In genomic region chr3:134326760-134327593, GRCh38 we compare ENCODE assay signal across 10 cellular contexts. TPM values are rescaled to one million over a fixed set of nuclear protein-coding genes. Genes with fewer than 3 reads are reported as not detected.
DNase-seq lines count a peak whose midpoint lies in the region; ATAC-seq and TF ChIP-seq lines count a peak whose summit lies in the region.
"Had no signal": no experiment of that assay in that cellular context is flagged by ENCODE, and none has a peak within 500 bp of the region (broad histone marks: within the 10 kb centered on the region; RNA-seq: fewer than 3 reads in every experiment).

No MANE protein-coding gene starts in this region.

- no peak for TF ChIP-seq POLR2A in esophagus squamous epithelium (IDR thresholded peaks at IDR 0.05)

- in situ Hi-C loops in Panc1 (cut with HindIII; ENCODE audit: low pct_unique_long_range_greater_than_20kb, low sequenced_read_pairs), result no loop called here

- H3K4me1 Mint-ChIP-seq in stimulated activated naive B cell treated with anti-CD40 and anti-IgM and Interleukin-4, amounts not matched to agents 10 μg/mL and 1 μg/mL and 100 μg/mL, for 72 hours, result no peaks in the 10 kb centered on the region
- H3K4me1 Mint-ChIP-seq: activated CD8-positive, alpha-beta memory T cell treated with anti-CD3 and anti-CD28 coated beads, Interleukin-2, amount 10 ng/mL, durations not matched to agents 7 days and 5 days had no signal

- H3K4me1 ChIP-seq in Panc1 (ENCODE audit: control insufficient read depth, insufficient read depth, low read length) (peaks cover 71% of the 10 kb centered on the region), esophagus squamous epithelium (peaks cover 48 to 63% (median 51%) of the 10 kb centered on the region in 3 donors)

- BruUV-seq in Panc1 (replicated peaks; lab: Mats Ljungman, UMichigan), result no TSS peak

- no peaks in the 10 kb centered on the region for H3K9me3 ChIP-seq in Panc1 (ENCODE audit: control insufficient read depth, insufficient read depth, low read depth, low read length)
- no peaks in the 10 kb centered on the region for H3K9me3 ChIP-seq in esophagus squamous epithelium

- peak; percentile 99 for DNase-seq in AG09309 (ENCODE audit: low read depth)
- DNase-seq in Panc1 (ENCODE audit: low read depth, low spot score), result no peak
- no peak for DNase-seq in esophagus squamous epithelium (lab: John Stamatoyannopoulos, UW)
- peak; percentile 96 for DNase-seq in myocyte (ENCODE audit: low read depth)
- DNase-seq in stimulated activated naive B cell treated with anti-CD40 and anti-IgM and Interleukin-4, amounts not matched to agents 10 μg/mL and 1 μg/mL and 100 μg/mL, for 72 hours, result no peak
- no peak for DNase-seq in effector CD4-positive, alpha-beta T cell
- DNase-seq: activated CD8-positive, alpha-beta memory T cell treated with anti-CD3 and anti-CD28 coated beads, Interleukin-2, amount 10 ng/mL, durations not matched to agents 7 days and 5 days had no signal

- H3K9me3 Mint-ChIP-seq in stimulated activated naive B cell treated with anti-CD40 and anti-IgM and Interleukin-4, amounts not matched to agents 10 μg/mL and 1 μg/mL and 100 μg/mL, for 72 hours, result no peaks in the 10 kb centered on the region

- WGBS in esophagus squamous epithelium, 2 donors, result 54 to 57% methylated on average over 7 of the region's 10 CpGs

- H3K4me3 ChIP-seq in AG09309 (ENCODE audit: control insufficient read depth, low read depth, low read length) (no peak overlapping the region), Panc1 (ENCODE audit: low read depth in 2 of 2, low read length in 2 of 2) (no peak overlapping the region), esophagus squamous epithelium (no peak overlapping the region)

- intact Hi-C loops in Panc1 (cut with micrococcal nuclease; ENCODE audit: unreplicated experiment), result no loop called here
- intact Hi-C loops in esophagus squamous epithelium (cut with DNase I), result no loop called here

- no peak overlapping the region for H3K4me3 Mint-ChIP-seq in stimulated activated naive B cell treated with anti-CD40 and anti-IgM and Interleukin-4, amounts not matched to agents 10 μg/mL and 1 μg/mL and 100 μg/mL, for 72 hours
- H3K4me3 Mint-ChIP-seq: activated CD8-positive, alpha-beta memory T cell treated with anti-CD3 and anti-CD28 coated beads, Interleukin-2, amount 10 ng/mL, durations not matched to agents 7 days and 5 days had no signal

- CTCF ChIA-PET in Panc1 (lab: Charles Lee), result interaction anchor here (0.5 to 0.7 kb wide), 2 partner anchors 24 to 1990 kb away, joined by 3 read pairs; no protein-coding TSS in a partner anchor

- no peaks in the 10 kb centered on the region for H3K36me3 ChIP-seq in Panc1 (ENCODE audit: control insufficient read depth, insufficient read depth, low read length)
- no peaks in the 10 kb centered on the region for H3K36me3 ChIP-seq in esophagus squamous epithelium

- peak overlapping the region; percentile 93 for H3K27ac ChIP-seq in Panc1 (ENCODE audit: low read length)
- peak overlapping the region; percentile 61 to 89 (median 72) for H3K27ac ChIP-seq in esophagus squamous epithelium
- H3K27ac ChIP-seq: HL-60 had no signal

- no peaks in the 10 kb centered on the region for H3K36me3 Mint-ChIP-seq in stimulated activated naive B cell treated with anti-CD40 and anti-IgM and Interleukin-4, amounts not matched to agents 10 μg/mL and 1 μg/mL and 100 μg/mL, for 72 hours
- H3K36me3 Mint-ChIP-seq: activated CD8-positive, alpha-beta memory T cell treated with anti-CD3 and anti-CD28 coated beads, Interleukin-2, amount 10 ng/mL, durations not matched to agents 7 days and 5 days had no signal

- H3K27me3 ChIP-seq in Panc1 (ENCODE audit: control insufficient read depth, insufficient read depth, low read length) (no peaks in the 10 kb centered on the region), esophagus squamous epithelium (no peaks in the 10 kb centered on the region)

- no peak for TF ChIP-seq CTCF in AG09309 (IDR thresholded peaks at IDR 0.05; ENCODE audit: control insufficient read depth, insufficient read depth, low read depth, low read length, missing control alignments)
- no peak for TF ChIP-seq CTCF in Panc1 (IDR thresholded peaks at IDR 0.05)
- no peak for TF ChIP-seq CTCF in esophagus squamous epithelium (IDR thresholded peaks at IDR 0.05)

- POLR2A ChIA-PET in Panc1 (lab: Charles Lee), result interaction anchor here (0.5 to 0.6 kb wide), 2 partner anchors 16 to 37 kb away, joined by 3 to 5 read pairs; no protein-coding TSS in a partner anchor

- H3K27me3 Mint-ChIP-seq in stimulated activated naive B cell treated with anti-CD40 and anti-IgM and Interleukin-4, amounts not matched to agents 10 μg/mL and 1 μg/mL and 100 μg/mL, for 72 hours, result peaks cover 19% of the 10 kb centered on the region in 2 donors

- peak; percentile 85 for ATAC-seq in Panc1
- ATAC-seq in GM21529 (IDR thresholded peaks at IDR 0.05; ENCODE audit: unreplicated experiment), result no peak
- no peak for ATAC-seq in stimulated activated naive B cell treated with anti-CD40 and anti-IgM and Interleukin-4, amounts not matched to agents 10 μg/mL and 1 μg/mL and 100 μg/mL, for 72 hours (replicated peaks)
- ATAC-seq in GM21723 (IDR thresholded peaks at IDR 0.05; ENCODE audit: unreplicated experiment), result no peak
- ATAC-seq: activated CD8-positive, alpha-beta memory T cell treated with anti-CD3 and anti-CD28 coated beads, Interleukin-2, amount 10 ng/mL, durations not matched to agents 7 days and 5 days had no signal

- H3K27ac Mint-ChIP-seq in stimulated activated naive B cell treated with anti-CD40 and anti-IgM and Interleukin-4, amounts not matched to agents 10 μg/mL and 1 μg/mL and 100 μg/mL, for 72 hours, result no peak overlapping the region
- H3K27ac Mint-ChIP-seq: activated CD8-positive, alpha-beta memory T cell treated with anti-CD3 and anti-CD28 coated beads, Interleukin-2, amount 10 ng/mL, durations not matched to agents 7 days and 5 days had no signal

RNA-seq across cellular contexts. Expression of gene AMOTL2, which starts 47.3 kb away (rescaled TPM):
- total RNA-seq in Panc1 (2021; ENCODE audit: unreplicated experiment), result 146 TPM
- 73.2 TPM for polyA plus RNA-seq in Panc1 (2012; ENCODE audit: insufficient read length)
- 10 to 100 TPM; 54.5 to 99.0 (median 59.1) TPM for total RNA-seq in esophagus squamous epithelium
- 116 and 125 TPM in 2 replicates for total RNA-seq in myocyte
- polyA plus RNA-seq in myocyte (2012), result 77.4 TPM
- total RNA-seq: activated CD8-positive, alpha-beta memory T cell treated with anti-CD3 and anti-CD28 coated beads, Interleukin-2, amount 10 ng/mL, durations not matched to agents 7 days and 5 days had no signal

Comparison
In these comparisons a context has a peak if more than half of its experiments do, and no peak if none do; other contexts are left out.
1. DNase-seq: peak in AG09309 (single experiment) and myocyte (single experiment); none in Panc1 (single experiment), esophagus squamous epithelium (single experiment), stimulated activated naive B cell treated with anti-CD40 and anti-IgM and Interleukin-4, amounts not matched to agents 10 μg/mL and 1 μg/mL and 100 μg/mL, for 72 hours (single experiment) and effector CD4-positive, alpha-beta T cell (single experiment).